In the genomic region with DNA sequence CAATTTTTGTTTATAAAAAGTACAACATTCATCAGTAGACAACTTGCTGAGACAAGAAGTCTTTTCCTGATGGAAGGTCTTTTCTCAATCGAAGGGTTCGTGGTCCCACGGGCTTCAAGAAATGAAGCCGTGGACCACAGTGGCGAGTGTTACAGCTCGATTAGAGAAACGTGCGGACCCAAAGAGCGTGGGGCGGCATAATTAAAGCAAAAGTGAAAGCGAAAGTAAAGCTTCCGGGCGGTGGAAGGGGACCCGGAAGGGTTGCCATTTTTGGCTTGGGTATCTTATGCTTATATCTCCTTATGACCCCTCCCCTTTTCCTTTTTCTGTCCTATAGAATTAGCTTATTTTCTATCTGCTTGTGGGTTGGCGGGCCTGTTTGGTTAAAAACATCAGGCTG, we compare ENCODE assay signal across 19 cellular contexts.
DNase-seq lines count a peak whose midpoint lies in the region; ATAC-seq and TF ChIP-seq lines count a peak whose summit lies in the region.
"Had no signal": no experiment of that assay in that cellular context is flagged by ENCODE, and none has a peak within 500 bp of the region (broad histone marks: within the 10 kb centered on the region; RNA-seq: fewer than 3 reads in every experiment).

No MANE protein-coding gene starts in this region.

- H3K4me1 Mint-ChIP-seq in activated naive CD4-positive, alpha-beta T cell treated with anti-CD3 and anti-CD28 coated beads, Interleukin-2, amount 10 ng/mL, durations not matched to agents 7 days and 5 days = peaks cover 9% of the 10 kb centered on the region
- peaks cover 19% of the 10 kb centered on the region for H3K4me1 Mint-ChIP-seq in activated CD4-positive, alpha-beta memory T cell treated with anti-CD3 and anti-CD28 coated beads for 36 hours (ENCODE audit: low read depth)
- H3K4me1 Mint-ChIP-seq in stimulated activated naive CD8-positive, alpha-beta T cell treated with anti-CD3 and anti-CD28 coated beads, Interleukin-15, Interleukin-2, amounts not matched to agents 100 ng/mL and 50 ng/mL, for 24 hours (ENCODE audit: low read depth) = peaks cover 19% of the 10 kb centered on the region

- no peaks in the 10 kb centered on the region for H4K20me1 ChIP-seq in MM.1S (ENCODE audit: insufficient read depth, low read length)

- H3K27me3 ChIP-seq in MM.1S (replicated peaks; ENCODE audit: insufficient read depth, low read length) (no peaks in the 10 kb centered on the region), spleen (replicated peaks in 1 of 7) (no peaks in the 10 kb centered on the region)
- H3K27me3 ChIP-seq: transverse colon had no signal

- H3K9ac ChIP-seq in MM.1S (ENCODE audit: low read length) = no peak overlapping the region

- intact Hi-C loops in activated CD4-positive, alpha-beta memory T cell treated with anti-CD3 and anti-CD28 coated beads for 36 hours (cut with micrococcal nuclease) = loop anchor here (5.0 to 10.0 kb wide), 3 partner anchors 208 to 1270 kb away; no protein-coding TSS in a partner anchor
- intact Hi-C loops in spleen (cut with DNase I; ENCODE audit: low total_unique reads) = no loop called here

- H3K4me3 Mint-ChIP-seq in activated naive CD4-positive, alpha-beta T cell treated with anti-CD3 and anti-CD28 coated beads, Interleukin-2, amount 10 ng/mL, durations not matched to agents 7 days and 5 days = no peak overlapping the region
- no peak overlapping the region for H3K4me3 Mint-ChIP-seq in activated CD4-positive, alpha-beta memory T cell treated with anti-CD3 and anti-CD28 coated beads for 36 hours
- peak overlapping the region; percentile 47 for H3K4me3 Mint-ChIP-seq in stimulated activated naive CD8-positive, alpha-beta T cell treated with anti-CD3 and anti-CD28 coated beads, Interleukin-15, Interleukin-2, amounts not matched to agents 100 ng/mL and 50 ng/mL, for 24 hours
- H3K4me3 Mint-ChIP-seq: CD4-positive, alpha-beta T cell had no signal

- TF ChIP-seq CTCF in MM.1S (IDR thresholded peaks at IDR 0.05; ENCODE audit: low read length) = no peak
- no peak for TF ChIP-seq CTCF in spleen (IDR thresholded peaks at IDR 0.05 in 8 of 11, conservative IDR thresholded peaks at IDR 0.05 in 3 of 11)

- H3K79me2 ChIP-seq in MM.1S (ENCODE audit: low read length) = no peaks in the 10 kb centered on the region

- peak overlapping the region; percentile 64 for H3K27ac Mint-ChIP-seq in activated naive CD4-positive, alpha-beta T cell treated with anti-CD3 and anti-CD28 coated beads, Interleukin-2, amount 10 ng/mL, durations not matched to agents 7 days and 5 days
- peak overlapping the region; percentile 42 for H3K27ac Mint-ChIP-seq in activated CD4-positive, alpha-beta memory T cell treated with anti-CD3 and anti-CD28 coated beads for 36 hours
- peak overlapping the region; percentile 68 for H3K27ac Mint-ChIP-seq in stimulated activated naive CD8-positive, alpha-beta T cell treated with anti-CD3 and anti-CD28 coated beads, Interleukin-15, Interleukin-2, amounts not matched to agents 100 ng/mL and 50 ng/mL, for 24 hours
- H3K27ac Mint-ChIP-seq: CD4-positive, alpha-beta T cell had no signal

- H3K27ac ChIP-seq in MM.1S (ENCODE audit: low read length) = peak overlapping the region; percentile 24; the same call in 1 of the 2 replicates
- no peak overlapping the region for H3K27ac ChIP-seq in spleen
- H3K27ac ChIP-seq: RWPE1, transverse colon had no signal

- TF ChIP-seq POLR2A in spleen (IDR thresholded peaks at IDR 0.05) = no peak

- no peak overlapping the region for H3K4me2 ChIP-seq in MM.1S (ENCODE audit: low read depth, low read length)

- no peak for ATAC-seq in GM21825 (IDR thresholded peaks at IDR 0.05; ENCODE audit: unreplicated experiment)
- ATAC-seq: SK-N-SH treated with all-trans-retinoic acid at 6 μM for 48 hours had no signal

- H3K9me2 ChIP-seq in MM.1S (replicated peaks; ENCODE audit: insufficient read depth, low read length) = no peaks in the 10 kb centered on the region

- peaks cover 7% of the 10 kb centered on the region; the same call in 1 of the 2 replicates for H3F3A ChIP-seq in MM.1S (ENCODE audit: insufficient read depth, low read length)

- POLR2A ChIA-PET in activated CD4-positive, alpha-beta memory T cell treated with anti-CD3 and anti-CD28 coated beads for 36 hours (lab: Charles Lee) = no interaction called here

- H3K9me3 ChIP-seq in MM.1S (replicated peaks; ENCODE audit: insufficient read depth, low read length) (no peaks in the 10 kb centered on the region), spleen (peaks cover 0 to 11% (median 2%) of the 10 kb centered on the region in 8 donors)
- H3K9me3 ChIP-seq: transverse colon had no signal

- CTCF ChIA-PET in activated naive CD4-positive, alpha-beta T cell treated with anti-CD3 and anti-CD28 coated beads, Interleukin-2, amount 10 ng/mL, durations not matched to agents 7 days and 5 days (lab: Charles Lee) = no interaction called here
- CTCF ChIA-PET in activated CD4-positive, alpha-beta memory T cell treated with anti-CD3 and anti-CD28 coated beads for 36 hours (lab: Charles Lee) = no interaction called here

- no peaks in the 10 kb centered on the region for H3K27me3 Mint-ChIP-seq in activated naive CD4-positive, alpha-beta T cell treated with anti-CD3 and anti-CD28 coated beads, Interleukin-2, amount 10 ng/mL, durations not matched to agents 7 days and 5 days
- no peaks in the 10 kb centered on the region for H3K27me3 Mint-ChIP-seq in activated CD4-positive, alpha-beta memory T cell treated with anti-CD3 and anti-CD28 coated beads for 36 hours
- H3K27me3 Mint-ChIP-seq in stimulated activated naive CD8-positive, alpha-beta T cell treated with anti-CD3 and anti-CD28 coated beads, Interleukin-15, Interleukin-2, amounts not matched to agents 100 ng/mL and 50 ng/mL, for 24 hours = no peaks in the 10 kb centered on the region
- H3K27me3 Mint-ChIP-seq: CD4-positive, alpha-beta T cell had no signal

- 78 to 86% (median 84%) methylated on average over 15 of the region's 15 CpGs for WGBS in spleen, 5 donors

- H2AFZ ChIP-seq in MM.1S (ENCODE audit: low read length) = no peak overlapping the region

- peaks cover 17% of the 10 kb centered on the region for H3K9me3 Mint-ChIP-seq in activated naive CD4-positive, alpha-beta T cell treated with anti-CD3 and anti-CD28 coated beads, Interleukin-2, amount 10 ng/mL, durations not matched to agents 7 days and 5 days
- peaks cover 15% of the 10 kb centered on the region for H3K9me3 Mint-ChIP-seq in activated CD4-positive, alpha-beta memory T cell treated with anti-CD3 and anti-CD28 coated beads for 36 hours
- peaks cover 23% of the 10 kb centered on the region for H3K9me3 Mint-ChIP-seq in stimulated activated naive CD8-positive, alpha-beta T cell treated with anti-CD3 and anti-CD28 coated beads, Interleukin-15, Interleukin-2, amounts not matched to agents 100 ng/mL and 50 ng/mL, for 24 hours

- H3K4me1 ChIP-seq in MM.1S (ENCODE audit: low read length) = peaks cover 21% of the 10 kb centered on the region
- H3K4me1 ChIP-seq in spleen = no peaks in the 10 kb centered on the region
- H3K4me1 ChIP-seq: transverse colon had no signal

- no peak for DNase-seq in activated naive CD4-positive, alpha-beta T cell treated with anti-CD3 and anti-CD28 coated beads, Interleukin-2, amount 10 ng/mL, durations not matched to agents 7 days and 5 days
- no peak for DNase-seq in activated naive CD4-positive, alpha-beta T cell treated with anti-CD3 and anti-CD28 coated beads, Interleukin-2, amount 50 U/mL, for 16 hours
- DNase-seq in MM.1S (no peak), NOMO-1 treated with dmso at 0.1 percent for 144 hours (lab: John Stamatoyannopoulos, UW; ENCODE audit: unreplicated experiment) (no peak), spleen (no peak)
- DNase-seq in activated CD4-positive, alpha-beta memory T cell treated with anti-CD3 and anti-CD28 coated beads for 36 hours = no peak
- DNase-seq: activated CD8-positive, alpha-beta memory T cell treated with anti-CD3 and anti-CD28 coated beads, Interleukin-2, amount 50 U/mL, for 4 hours; activated gamma-delta T cell treated with Interleukin-2 at 50 U/mL for 16 hours; CD4-positive, alpha-beta T cell; DMS79; head of caudate nucleus; NCI-H1930; NCI-H524; nucleus accumbens; transverse colon had no signal

- H3K4me3 ChIP-seq in MM.1S (ENCODE audit: low read length) = no peak overlapping the region
- no peak overlapping the region for H3K4me3 ChIP-seq in spleen
- H3K4me3 ChIP-seq: transverse colon had no signal

- H3K36me3 ChIP-seq in MM.1S (replicated peaks; ENCODE audit: insufficient read depth, low read length) = no peaks in the 10 kb centered on the region
- no peaks in the 10 kb centered on the region for H3K36me3 ChIP-seq in spleen
- H3K36me3 ChIP-seq: transverse colon had no signal

- H3K36me3 Mint-ChIP-seq in activated naive CD4-positive, alpha-beta T cell treated with anti-CD3 and anti-CD28 coated beads, Interleukin-2, amount 10 ng/mL, durations not matched to agents 7 days and 5 days = no peaks in the 10 kb centered on the region
- H3K36me3 Mint-ChIP-seq in activated CD4-positive, alpha-beta memory T cell treated with anti-CD3 and anti-CD28 coated beads for 36 hours = peaks cover 1% of the 10 kb centered on the region
- H3K36me3 Mint-ChIP-seq in stimulated activated naive CD8-positive, alpha-beta T cell treated with anti-CD3 and anti-CD28 coated beads, Interleukin-15, Interleukin-2, amounts not matched to agents 100 ng/mL and 50 ng/mL, for 24 hours (ENCODE audit: low read depth) = no peaks in the 10 kb centered on the region
